In genomic region chr10:85741626-85742300, GRCh38 we compare ENCODE assay signal across 10 cellular contexts.
DNase-seq lines count a peak whose midpoint lies in the region; ATAC-seq and TF ChIP-seq lines count a peak whose summit lies in the region.
"Had no signal": no experiment of that assay in that cellular context is flagged by ENCODE, and none has a peak within 500 bp of the region (broad histone marks: within the 10 kb centered on the region; RNA-seq: fewer than 3 reads in every experiment).

No MANE protein-coding gene starts in this region.

- peak overlapping the region; percentile 40 for H3K4me3 Mint-ChIP-seq in activated CD4-positive, alpha-beta memory T cell treated with anti-CD3 and anti-CD28 coated beads, Interleukin-2, amount 10 ng/mL, durations not matched to agents 7 days and 5 days

- TF ChIP-seq POLR2A in transverse colon (IDR thresholded peaks at IDR 0.05): no peak

- TF ChIP-seq CTCF in GM12865 (IDR thresholded peaks at IDR 0.05; ENCODE audit: insufficient read depth, low read depth, low read length, missing control alignments) (no peak), left lung (IDR thresholded peaks at IDR 0.05) (no peak), transverse colon (IDR thresholded peaks at IDR 0.05) (no peak), coronary artery (IDR thresholded peaks at IDR 0.05) (no peak)

- H3K4me3 ChIP-seq in GM12865 (ENCODE audit: low read depth, low read length) (peak overlapping the region; percentile 39), left lung (no peak overlapping the region), transverse colon (no peak overlapping the region), coronary artery (no peak overlapping the region)
- H3K4me3 ChIP-seq: thoracic aorta had no signal

- H3K36me3 ChIP-seq in left lung: no peaks in the 10 kb centered on the region
- no peaks in the 10 kb centered on the region for H3K36me3 ChIP-seq in transverse colon
- H3K36me3 ChIP-seq: thoracic aorta had no signal

- intact Hi-C loops in left lung (cut with DNase I) (no loop called here), transverse colon (cut with DNase I; ENCODE audit: low total_unique reads) (no loop called here)

- H3K36me3 Mint-ChIP-seq in activated CD4-positive, alpha-beta memory T cell treated with anti-CD3 and anti-CD28 coated beads, Interleukin-2, amount 10 ng/mL, durations not matched to agents 7 days and 5 days (ENCODE audit: low read depth): no peaks in the 10 kb centered on the region

- H3K9me3 ChIP-seq in left lung (peaks cover 0 to 2% of the 10 kb centered on the region in 2 donors), transverse colon (no peaks in the 10 kb centered on the region)
- H3K9me3 ChIP-seq: thoracic aorta had no signal

- H3K4me1 ChIP-seq in left lung: no peaks in the 10 kb centered on the region
- H3K4me1 ChIP-seq in transverse colon: no peaks in the 10 kb centered on the region

- DNase-seq in GM12865 (ENCODE audit: low read depth): peak; percentile 59
- DNase-seq in activated CD4-positive, alpha-beta memory T cell treated with anti-CD3 and anti-CD28 coated beads, Interleukin-2, amount 10 ng/mL, durations not matched to agents 7 days and 5 days: no peak
- DNase-seq in left lung: no peak
- DNase-seq in transverse colon: no peak
- DNase-seq in NCI-H2171 treated with DMSO at 0.1 percent for 48 hours (lab: John Stamatoyannopoulos, UW): no peak
- DNase-seq in coronary artery (ENCODE audit: low spot score): no peak
- DNase-seq: kidney glomerular epithelial cell had no signal

- ATAC-seq in GM19395 (IDR thresholded peaks at IDR 0.05; ENCODE audit: unreplicated experiment) (peak; percentile 99), HG03060 (IDR thresholded peaks at IDR 0.05; ENCODE audit: low read depth, unreplicated experiment) (peak; percentile 44), left lung (no peak)

- POLR2A ChIA-PET in activated CD4-positive, alpha-beta memory T cell treated with anti-CD3 and anti-CD28 coated beads, Interleukin-2, amount 10 ng/mL, durations not matched to agents 7 days and 5 days (lab: Charles Lee): no interaction called here

- H3K27ac ChIP-seq in left lung (no peak overlapping the region), transverse colon (no peak overlapping the region), coronary artery (no peak overlapping the region)
- H3K27ac ChIP-seq: thoracic aorta had no signal

- H3K27ac Mint-ChIP-seq in activated CD4-positive, alpha-beta memory T cell treated with anti-CD3 and anti-CD28 coated beads, Interleukin-2, amount 10 ng/mL, durations not matched to agents 7 days and 5 days: no peak overlapping the region

- WGBS in transverse colon (ENCODE audit: low coverage in 1 of 2), 2 donors: 51 to 52% methylated on average over 5 of the region's 5 CpGs

- CTCF ChIA-PET in activated CD4-positive, alpha-beta memory T cell treated with anti-CD3 and anti-CD28 coated beads, Interleukin-2, amount 10 ng/mL, durations not matched to agents 7 days and 5 days (lab: Charles Lee): no interaction called here

- in situ Hi-C loops in transverse colon (cut with MboI; ENCODE audit: low pct_ligation_motif_present in 1 of 4, low pct_unique_long_range_greater_than_20kb in 1 of 4, low sequenced_read_pairs in 3 of 4): no loop called here

- H3K27me3 Mint-ChIP-seq in activated CD4-positive, alpha-beta memory T cell treated with anti-CD3 and anti-CD28 coated beads, Interleukin-2, amount 10 ng/mL, durations not matched to agents 7 days and 5 days: no peaks in the 10 kb centered on the region

- no peaks in the 10 kb centered on the region for H3K4me1 Mint-ChIP-seq in activated CD4-positive, alpha-beta memory T cell treated with anti-CD3 and anti-CD28 coated beads, Interleukin-2, amount 10 ng/mL, durations not matched to agents 7 days and 5 days

- no peaks in the 10 kb centered on the region for H3K9me3 Mint-ChIP-seq in activated CD4-positive, alpha-beta memory T cell treated with anti-CD3 and anti-CD28 coated beads, Interleukin-2, amount 10 ng/mL, durations not matched to agents 7 days and 5 days

- TF ChIP-seq EP300 in transverse colon (IDR thresholded peaks at IDR 0.05; ENCODE audit: low read depth): no peak

- H3K27me3 ChIP-seq in left lung (no peaks in the 10 kb centered on the region), transverse colon (no peaks in the 10 kb centered on the region)
